ENCODE assay signal across 23 cellular contexts in the genomic region with DNA sequence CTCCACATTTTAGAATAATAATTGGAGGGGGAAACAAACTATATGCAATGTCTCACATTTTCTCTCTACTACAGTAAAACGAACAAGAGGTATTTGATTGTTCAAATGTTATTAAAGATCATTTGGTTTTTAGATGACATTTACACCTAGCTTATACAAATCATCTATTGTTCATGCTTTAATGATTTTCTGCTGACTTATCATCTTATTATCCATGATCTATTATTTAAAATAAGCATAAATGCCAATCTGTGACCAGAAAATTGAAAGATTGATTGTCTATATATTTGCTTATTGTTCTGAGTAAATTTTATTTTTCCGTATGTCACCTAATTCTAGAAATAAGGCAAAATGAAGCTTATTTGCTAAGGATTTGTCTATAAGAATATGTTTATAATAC.
"Had no signal": no experiment of that assay in that cellular context is flagged by ENCODE, and none has a peak within 500 bp of the region (broad histone marks: within the 10 kb centered on the region; RNA-seq: fewer than 3 reads in every experiment).

No MANE protein-coding gene starts in this region.

- H3K4me3 ChIP-seq: coronary artery, dorsolateral prefrontal cortex, esophagus muscularis mucosa, gastrocnemius medialis, heart right ventricle, left lung, lower lobe of right lung, mucosa of descending colon had no signal

- H3K4me1 ChIP-seq: esophagus muscularis mucosa, foreskin keratinocyte, gastrocnemius medialis, heart right ventricle, left lung, lower lobe of right lung had no signal

- DNase-seq: dermis blood vessel endothelial cell; dorsolateral prefrontal cortex; effector CD4-positive, alpha-beta T cell; effector memory CD4-positive, alpha-beta T cell; foreskin keratinocyte; gastrocnemius medialis; glutamatergic neuron; head of caudate nucleus; heart right ventricle; hippocampal formation; left cardiac atrium; left lung; left ventricle myocardium superior; lower lobe of right lung; mesenchymal stem cell; mucosa of descending colon; naive B cell had no signal

- H3K27me3 ChIP-seq: dorsolateral prefrontal cortex, esophagus muscularis mucosa, foreskin keratinocyte, gastrocnemius medialis, heart right ventricle, left lung had no signal

- H3K27ac ChIP-seq: coronary artery, dorsolateral prefrontal cortex, esophagus muscularis mucosa, foreskin keratinocyte, gastrocnemius medialis, heart right ventricle, left lung, lower lobe of right lung had no signal

- ATAC-seq: foreskin keratinocyte, gastrocnemius medialis, heart right ventricle, left cardiac atrium, left lung, left ventricle myocardium superior, lower lobe of right lung, mucosa of descending colon had no signal

- H3K36me3 ChIP-seq: esophagus muscularis mucosa, gastrocnemius medialis, heart right ventricle, left lung, lower lobe of right lung had no signal

- H3K9me3 ChIP-seq: esophagus muscularis mucosa, gastrocnemius medialis, left lung, lower lobe of right lung, mucosa of descending colon had no signal

- FAIRE-seq: colon, endothelial cell of umbilical vein, islet of Langerhans, keratinocyte had no signal
